Comparison of ENCODE assay signal across 8 cellular contexts in the genomic region with DNA sequence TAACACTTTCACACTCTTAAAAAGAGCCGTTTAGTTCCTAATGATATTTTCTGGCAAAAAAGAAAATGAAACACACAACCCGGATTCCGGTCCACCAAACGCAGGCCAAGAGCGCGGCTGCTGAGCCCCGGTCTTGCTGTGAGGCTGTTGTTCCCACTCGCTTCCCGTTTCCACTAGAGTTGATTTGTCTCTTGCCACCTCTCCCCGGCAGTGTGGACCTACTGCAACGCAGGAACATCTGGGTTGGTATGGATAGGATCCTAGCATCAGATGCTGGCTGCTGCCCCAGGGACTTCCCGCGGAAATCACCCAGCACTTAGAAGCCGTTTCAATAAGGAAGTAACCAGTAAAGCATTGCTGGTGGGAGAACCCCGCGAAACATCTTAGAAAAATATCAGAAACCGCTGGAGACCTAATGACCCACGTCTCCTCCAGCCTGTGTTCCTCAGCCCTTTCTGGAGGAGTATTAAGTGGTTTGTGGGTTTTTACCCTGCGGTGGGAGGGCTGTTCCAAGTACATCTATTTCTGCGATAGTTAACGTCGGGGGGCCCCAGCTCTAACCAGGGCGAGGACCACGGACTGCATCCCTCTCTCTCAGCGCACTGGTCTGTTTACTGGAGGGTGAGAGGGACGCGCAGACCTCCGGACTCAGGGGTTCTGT. TPM values are rescaled to one million over a fixed set of nuclear protein-coding genes. Genes with fewer than 3 reads are reported as not detected.
A peak's percentile ranks its signal among the peaks of the same experiment; 100 is the strongest.
DNase-seq lines count a peak whose midpoint lies in the region; ATAC-seq, FAIRE-seq and TF ChIP-seq lines count a peak whose summit lies in the region.

No MANE protein-coding gene starts in this region.

- H3K9me3 ChIP-seq in thoracic aorta: no peaks in the 10 kb centered on the region

- peaks cover 2 to 7% of the 10 kb centered on the region in 2 donors for H3K4me1 ChIP-seq in thoracic aorta (ENCODE audit: control insufficient read depth in 1 of 2, low read depth in 2 of 2)

- peak overlapping the region; percentile 76 for H3K4me3 ChIP-seq in fibroblast of the aortic adventitia (ENCODE audit: low read depth, low read length)
- H3K4me3 ChIP-seq in thoracic aorta: peak overlapping the region; percentile 77

- H3K27ac ChIP-seq in thoracic aorta: no peak overlapping the region

- TF ChIP-seq CTCF in fibroblast of the aortic adventitia (IDR thresholded peaks at IDR 0.05; ENCODE audit: insufficient read depth, low read length): no peak
- no peak for TF ChIP-seq CTCF in thoracic aorta (IDR thresholded peaks at IDR 0.05)

- TF ChIP-seq POLR2A in GM12892 (IDR thresholded peaks at IDR 0.05; ENCODE audit: low read depth, low read length): peak; percentile 95

- DNase-seq in GM12892 (ENCODE audit: insufficient read length) (peak; percentile 36), NCI-H446 treated with DMSO at 0.1 percent for 48 hours (lab: John Stamatoyannopoulos, UW) (peak; percentile 74), activated T-cell treated with anti-CD3 and anti-CD28 coated beads for 48 hours (ENCODE audit: low read depth) (peak; percentile 45), fibroblast of the aortic adventitia (ENCODE audit: low read depth) (peak; percentile 72), occipital lobe (lab: John Stamatoyannopoulos, UW) (peak; percentile 44), thoracic aorta (ENCODE audit: low spot score) (no peak), NCI-H1092 (lab: John Stamatoyannopoulos, UW) (no peak)

- ATAC-seq in HG02571 (IDR thresholded peaks at IDR 0.05; ENCODE audit: unreplicated experiment): peak; percentile 63
- ATAC-seq in thoracic aorta (ENCODE audit: insufficient number of reproducible peaks, low FRiP score, low read depth): no peak

- FAIRE-seq in GM12892 (lab: Jason Lieb, UNC): peak; percentile 95

- no peaks in the 10 kb centered on the region for H3K27me3 ChIP-seq in thoracic aorta (replicated peaks; ENCODE audit: insufficient read depth)

- no peaks in the 10 kb centered on the region for H3K36me3 ChIP-seq in thoracic aorta

RNA-seq across cellular contexts. Expression of gene DOCK10, which starts 0.9 kb away (rescaled TPM):
- polyA plus RNA-seq in GM12892 (2012; ENCODE audit: missing spikeins): 36.6 TPM
- 66.2 and 71.3 TPM in 2 replicates for total RNA-seq in fibroblast of the aortic adventitia (ENCODE audit: low replicate concordance)
- total RNA-seq in occipital lobe: 8.3 TPM
- total RNA-seq in thoracic aorta: 10 to 100 TPM; 44.9 to 53.0 TPM

Comparison
In these comparisons a context has a peak if more than half of its experiments do, and no peak if none do; other contexts are left out.
1. DNase-seq: peak in GM12892 (single experiment), NCI-H446 treated with DMSO at 0.1 percent for 48 hours (single experiment), activated T-cell treated with anti-CD3 and anti-CD28 coated beads for 48 hours (single experiment), fibroblast of the aortic adventitia (single experiment) and occipital lobe (single experiment); none in thoracic aorta (single experiment) and NCI-H1092 (single experiment).